ENCODE assay signal across 19 cellular contexts in the genomic region with DNA sequence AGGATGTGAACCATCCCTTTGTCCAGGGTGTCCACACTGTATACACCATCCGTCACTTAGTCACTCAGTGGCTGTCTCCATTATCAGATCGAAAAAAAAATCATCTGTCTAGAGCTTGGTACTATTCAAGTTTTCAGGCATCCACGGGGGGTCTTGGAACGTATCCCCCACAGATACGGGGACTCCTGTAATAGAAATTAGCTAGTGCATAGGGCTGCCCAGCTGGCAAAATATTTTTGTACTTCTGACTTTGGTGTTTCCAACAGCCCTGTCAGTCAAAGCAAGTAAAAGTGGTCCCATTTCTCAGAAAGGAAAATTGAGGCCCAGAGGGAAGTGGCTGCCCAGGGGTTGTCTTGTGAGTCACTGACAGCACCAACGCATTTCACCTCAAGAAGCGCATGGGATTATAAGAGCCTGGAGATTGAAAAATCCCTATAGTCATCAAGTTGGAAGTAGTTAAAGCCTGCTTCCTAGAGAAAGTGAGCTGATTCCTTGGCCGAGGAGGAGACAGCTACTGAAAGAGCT. TPM values are rescaled to one million over a fixed set of nuclear protein-coding genes. Genes with fewer than 3 reads are reported as not detected.
A peak's percentile ranks its signal among the peaks of the same experiment; 100 is the strongest.
DNase-seq lines count a peak whose midpoint lies in the region; ATAC-seq, FAIRE-seq and TF ChIP-seq lines count a peak whose summit lies in the region.
"Had no signal": no experiment of that assay in that cellular context is flagged by ENCODE, and none has a peak within 500 bp of the region (broad histone marks: within the 10 kb centered on the region; RNA-seq: fewer than 3 reads in every experiment).

No MANE protein-coding gene starts in this region.

- no peak for TF ChIP-seq RAD21 in K562 (CRISPR knock-in tag; conservative IDR thresholded peaks at IDR 0.05 in 1 of 2, IDR thresholded peaks at IDR 0.05 in 1 of 2)

- DNase-seq in right atrium auricular region (ENCODE audit: low spot score) (no peak), Right ventricle myocardium inferior (ENCODE audit: missing footprints) (no peak), K562 (ENCODE audit: extremely low read depth in 1 of 4, low spot score in 3 of 4) (no peak), type B pancreatic cell (ENCODE audit: extremely low spot score, unreplicated experiment) (no peak), pons (ENCODE audit: low spot score) (no peak), D721Med (ENCODE audit: insufficient read length, low spot score) (no peak)
- DNase-seq: activated CD4-positive, CD25-positive, alpha-beta regulatory T cell; amniotic stem cell; colonic mucosa; Karpas-422; spleen had no signal

- peaks cover 8% of the 10 kb centered on the region; the same call in 1 of the 2 replicates for H4K20me1 ChIP-seq in K562 (replicated peaks; ENCODE audit: control insufficient read depth, insufficient read depth, low read length)

- intact Hi-C loops in Right ventricle myocardium inferior (cut with DNase I), result loop anchor here (10.0 kb wide), 1 partner anchor 262 kb away; no protein-coding TSS in a partner anchor
- intact Hi-C loops in K562 (cut with micrococcal nuclease), result loop anchor here (2.0 kb wide), 1 partner anchor 54 kb away; a partner anchor contains a TSS

- H3K4me3 ChIP-seq in right atrium auricular region (no peak overlapping the region), K562 (no peak overlapping the region), mucosa of stomach (ENCODE audit: low read length) (no peak overlapping the region)
- H3K4me3 ChIP-seq: colonic mucosa, GM12878, spleen had no signal

- in situ Hi-C loops in K562 (cut with MboI), result no loop called here

- POLR2A ChIA-PET in K562 (lab: Yijun Ruan, JAX), result interaction anchor here (0.6 to 2.9 kb wide), 9 partner anchors 8 to 511 kb away, joined by 3 to 13 read pairs (median 3); a partner anchor contains a TSS

- H3K9me3 Mint-ChIP-seq in type B pancreatic cell, result no peaks in the 10 kb centered on the region
- H3K9me3 Mint-ChIP-seq: activated T-helper 17 cell treated with anti-CD3 and anti-CD28 coated beads, Interleukin-2, amount 50 U/mL, for 72 hours; stimulated activated effector memory CD8-positive, alpha-beta T cell treated with anti-CD3 and anti-CD28 coated beads, Interleukin-12 subunit alpha, Interleukin-12 subunit beta, amount 100 ng/mL, for 72 hours had no signal

- peak overlapping the region; percentile 48; the same call in 1 of the 2 replicates for H2AFZ ChIP-seq in K562 (ENCODE audit: low read depth, low read length)

- H3K79me2 ChIP-seq in K562 (ENCODE audit: control insufficient read depth, insufficient read depth, low read length), result no peaks in the 10 kb centered on the region

- TF ChIP-seq POLR2A in K562 (conservative IDR thresholded peaks at IDR 0.05), result no peak

- H3K9ac ChIP-seq in K562 (ENCODE audit: insufficient read depth in 1 of 2, low read depth in 2 of 2, low read length in 2 of 2) (peak overlapping the region in 1 of 2 experiments; percentile 69; a peak in 3 of 4 replicates), mucosa of stomach (ENCODE audit: low read length) (peak overlapping the region; percentile 2)

- no peaks in the 10 kb centered on the region for H3K36me3 Mint-ChIP-seq in type B pancreatic cell
- H3K36me3 Mint-ChIP-seq: stimulated activated effector memory CD8-positive, alpha-beta T cell treated with anti-CD3 and anti-CD28 coated beads, Interleukin-12 subunit alpha, Interleukin-12 subunit beta, amount 100 ng/mL, for 72 hours had no signal

- ATAC-seq in Right ventricle myocardium inferior (no peak), K562 (peak; percentile 4; the same call in 2 of the 3 replicates), GM19395 (IDR thresholded peaks at IDR 0.05; ENCODE audit: unreplicated experiment) (no peak)
- ATAC-seq: activated T-helper 17 cell treated with anti-CD3 and anti-CD28 coated beads, Interleukin-2, amount 50 U/mL, for 72 hours; GM12878; stimulated activated effector memory CD8-positive, alpha-beta T cell treated with anti-CD3 and anti-CD28 coated beads, Interleukin-12 subunit alpha, Interleukin-12 subunit beta, amount 100 ng/mL, for 72 hours had no signal

- H3K4me1 Mint-ChIP-seq in type B pancreatic cell (ENCODE audit: unreplicated experiment), result peaks cover 60% of the 10 kb centered on the region
- H3K4me1 Mint-ChIP-seq: activated T-helper 17 cell treated with anti-CD3 and anti-CD28 coated beads, Interleukin-2, amount 50 U/mL, for 72 hours; stimulated activated effector memory CD8-positive, alpha-beta T cell treated with anti-CD3 and anti-CD28 coated beads, Interleukin-12 subunit alpha, Interleukin-12 subunit beta, amount 100 ng/mL, for 72 hours had no signal

- H3K27me3 Mint-ChIP-seq in type B pancreatic cell, result no peaks in the 10 kb centered on the region
- H3K27me3 Mint-ChIP-seq: activated T-helper 17 cell treated with anti-CD3 and anti-CD28 coated beads, Interleukin-2, amount 50 U/mL, for 72 hours had no signal

- no peaks in the 10 kb centered on the region for H3K9me1 ChIP-seq in K562 (ENCODE audit: control insufficient read depth, insufficient read depth, low read length)

- H3K27me3 ChIP-seq in right atrium auricular region, result no peaks in the 10 kb centered on the region
- no peaks in the 10 kb centered on the region; a peak in 1 of 5 replicates for H3K27me3 ChIP-seq in K562 (ENCODE audit: control insufficient read depth in 2 of 2, insufficient read depth in 2 of 2, low read length in 2 of 2)
- no peaks in the 10 kb centered on the region for H3K27me3 ChIP-seq in mucosa of stomach (ENCODE audit: control insufficient read depth, insufficient read depth, low read length)
- H3K27me3 ChIP-seq: colonic mucosa had no signal

- H3K27ac Mint-ChIP-seq in type B pancreatic cell, result peak overlapping the region; percentile 16
- H3K27ac Mint-ChIP-seq: activated T-helper 17 cell treated with anti-CD3 and anti-CD28 coated beads, Interleukin-2, amount 50 U/mL, for 72 hours; stimulated activated effector memory CD8-positive, alpha-beta T cell treated with anti-CD3 and anti-CD28 coated beads, Interleukin-12 subunit alpha, Interleukin-12 subunit beta, amount 100 ng/mL, for 72 hours had no signal

- H3K4me3 Mint-ChIP-seq in type B pancreatic cell, result no peak overlapping the region
- H3K4me3 Mint-ChIP-seq: activated T-helper 17 cell treated with anti-CD3 and anti-CD28 coated beads, Interleukin-2, amount 50 U/mL, for 72 hours; stimulated activated effector memory CD8-positive, alpha-beta T cell treated with anti-CD3 and anti-CD28 coated beads, Interleukin-12 subunit alpha, Interleukin-12 subunit beta, amount 100 ng/mL, for 72 hours had no signal

- peak overlapping the region; percentile 21 to 83 for H3K27ac ChIP-seq in right atrium auricular region
- peak overlapping the region; percentile 67; the same call in 2 of the 3 replicates for H3K27ac ChIP-seq in K562 (ENCODE audit: extremely low read depth, low read depth, low read length)
- H3K27ac ChIP-seq: colonic mucosa had no signal

- no peak overlapping the region; the same call in 1 of the 2 replicates for H3K4me2 ChIP-seq in K562 (ENCODE audit: insufficient read depth, low read length)

- no peak for TF ChIP-seq EP300 in K562 (IDR thresholded peaks at IDR 0.05; ENCODE audit: low read length)

- H3K4me1 ChIP-seq in right atrium auricular region, result peaks cover 0 to 85% of the 10 kb centered on the region in 2 donors
- H3K4me1 ChIP-seq in K562 (replicated peaks in 1 of 2; ENCODE audit: control insufficient read depth in 2 of 2, insufficient read depth in 2 of 2, low read length in 2 of 2), result peaks cover 34 to 58% of the 10 kb centered on the region in 2 experiments
- peaks cover 37% of the 10 kb centered on the region for H3K4me1 ChIP-seq in mucosa of stomach (ENCODE audit: control insufficient read depth, insufficient read depth, low read length)
- H3K4me1 ChIP-seq: colonic mucosa had no signal

- FAIRE-seq in K562 (lab: Jason Lieb, UNC), result no peak
- no peak for FAIRE-seq in D721Med (lab: Jason Lieb, UNC)
- FAIRE-seq: GM12878, kidney, urothelium cell line had no signal

- no peak for TF ChIP-seq CTCF in right atrium auricular region (IDR thresholded peaks at IDR 0.05)
- TF ChIP-seq CTCF in K562 (IDR thresholded peaks at IDR 0.05 in 2 of 3, conservative IDR thresholded peaks at IDR 0.05 in 1 of 3; ENCODE audit: insufficient read depth in 2 of 3, low read depth in 1 of 3, low read length in 3 of 3), result no peak
- TF ChIP-seq CTCF in type B pancreatic cell (conservative IDR thresholded peaks at IDR 0.05), result no peak
- no peak for TF ChIP-seq CTCF in D721Med (IDR thresholded peaks at IDR 0.05; ENCODE audit: insufficient read depth, missing control alignments)

- H3K36me3 ChIP-seq in right atrium auricular region (no peaks in the 10 kb centered on the region), K562 (ENCODE audit: control insufficient read depth, insufficient read depth, low read length) (no peaks in the 10 kb centered on the region), mucosa of stomach (ENCODE audit: control insufficient read depth, insufficient read depth, low read length) (no peaks in the 10 kb centered on the region)
- H3K36me3 ChIP-seq: colonic mucosa, spleen had no signal

- no peaks in the 10 kb centered on the region for H3K9me3 ChIP-seq in right atrium auricular region
- no peaks in the 10 kb centered on the region for H3K9me3 ChIP-seq in K562 (replicated peaks; ENCODE audit: control insufficient read depth, insufficient read depth, low read depth, low read length)
- H3K9me3 ChIP-seq in mucosa of stomach (ENCODE audit: control insufficient read depth, low read length), result no peaks in the 10 kb centered on the region
- H3K9me3 ChIP-seq: colonic mucosa, spleen had no signal

- 42% methylated on average over 8 of the region's 8 CpGs for WGBS in K562 (ENCODE audit: insufficient coverage, low coverage, missing lambda C conversion rate)

- CTCF ChIA-PET in K562 (lab: Yijun Ruan, JAX; ENCODE audit: low intra/inter-chr PET ratio), result interaction anchor here (0.7 to 1.3 kb wide), 2 partner anchors 217 to 341 kb away, joined by 3 to 4 read pairs; no protein-coding TSS in a partner anchor

- no TSS peak for BruUV-seq in K562 (replicated peaks; lab: Mats Ljungman, UMichigan)

RNA-seq across cellular contexts. Expression of a gene that starts 52.1 kb away (rescaled TPM):
- 1 to 10 TPM; 1.8 to 2.9 TPM for total RNA-seq in right atrium auricular region
- total RNA-seq in Right ventricle myocardium inferior, result 1.8 TPM
- total RNA-seq in K562 (2011; cell fraction: chromatin; rRNA removed; ENCODE audit: low replicate concordance), result 5.7 and 14.0 TPM in 2 replicates
- 13.4 and 15.0 TPM in 2 replicates for total RNA-seq in K562 (2011; cell fraction: nucleolus; rRNA removed)
- 11.0 and 15.7 TPM in 2 replicates for total RNA-seq in K562 (2011; cell fraction: nucleoplasm; rRNA removed)
- 2.1 and 4.5 TPM in 2 replicates for total RNA-seq in K562 (2014; rRNA removed)
- 2.8 TPM in 2 replicates for total RNA-seq in K562 (2014; rRNA removed; fragmentation: Illumina TruSeq; extraction: Trizol)
- 3.2 and 3.6 TPM in 2 replicates for total RNA-seq in K562 (2015; rRNA removed; fragmentation: Illumina TruSeq; extraction: Trizol)
- 8.2 and 8.5 TPM in 2 replicates for total RNA-seq in K562 (2021)
- 4.1 and 7.1 TPM in 2 replicates for polyA plus RNA-seq in K562 (2011; rRNA removed)
- 7.9 and 15.0 TPM in 2 replicates for polyA plus RNA-seq in K562 (2011; cell fraction: cytosol; rRNA removed)
- polyA plus RNA-seq in K562 (2011; cell fraction: nucleus; rRNA removed), result 5.0 and 7.3 TPM in 2 replicates
- polyA plus RNA-seq in K562 (2012), result 8.2 and 10.4 TPM in 2 replicates
- 10.5 and 10.7 TPM in 2 replicates for polyA plus RNA-seq in K562 (2014; fragmentation: Illumina TruSeq; extraction: Trizol)
- 10 to 100 TPM in 1 of 2 experiments, 1 to 10 TPM in 1; 6.3 to 10.3 TPM for polyA plus RNA-seq in K562 (2014; fragmentation: Nextera tagmentation; extraction: Ambion mirVana)
- 4.5 and 4.6 TPM in 2 replicates for polyA plus RNA-seq in K562 (2014; rRNA removed)
- 5.9 and 6.1 TPM in 2 replicates for polyA minus RNA-seq in K562 (2011; rRNA and poly(A)+ RNA removed)
- 6.7 and 9.5 TPM in 2 replicates for polyA minus RNA-seq in K562 (2011; cell fraction: cytosol; rRNA and poly(A)+ RNA removed)
- 5.0 and 5.7 TPM in 2 replicates for polyA minus RNA-seq in K562 (2011; cell fraction: nucleus; rRNA and poly(A)+ RNA removed)
- total RNA-seq in type B pancreatic cell (ENCODE audit: low replicate concordance), result 8.8 and 11.1 TPM in 2 replicates

RNA-seq across cellular contexts. Expression of a gene that starts 54.6 kb away (rescaled TPM):
- total RNA-seq in right atrium auricular region (10 to 100 TPM; 10.9 to 29.2 TPM), Right ventricle myocardium inferior (13.1 TPM), K562 (2014; rRNA removed) (5.0 and 6.5 TPM in 2 replicates), K562 (2014; rRNA removed; fragmentation: Illumina TruSeq; extraction: Trizol) (1.7 and 2.1 TPM in 2 replicates), K562 (2015; rRNA removed; fragmentation: Illumina TruSeq; extraction: Trizol) (2.0 and 2.5 TPM in 2 replicates), K562 (2021) (7.6 and 8.4 TPM in 2 replicates), type B pancreatic cell (ENCODE audit: low replicate concordance) (16.3 and 22.4 TPM in 2 replicates)
- 1.5 and 4.5 TPM in 2 replicates for total RNA-seq in K562 (2011; cell fraction: chromatin; rRNA removed; ENCODE audit: low replicate concordance)
- total RNA-seq in K562 (2011; cell fraction: nucleolus; rRNA removed), result 3.7 and 5.2 TPM in 2 replicates
- total RNA-seq in K562 (2011; cell fraction: nucleoplasm; rRNA removed), result 3.3 and 3.7 TPM in 2 replicates
- polyA plus RNA-seq in K562 (2011; rRNA removed) (1.1 and 1.9 TPM in 2 replicates), K562 (2014; fragmentation: Illumina TruSeq; extraction: Trizol) (5.4 and 7.2 TPM in 2 replicates), K562 (2014; fragmentation: Nextera tagmentation; extraction: Ambion mirVana) (under 1 TPM; 0.10 to 0.11 TPM), K562 (2014; rRNA removed) (5.7 TPM in 2 replicates)
- polyA plus RNA-seq in K562 (2011; cell fraction: cytosol; rRNA removed), result 1.7 and 2.5 TPM in 2 replicates
- polyA plus RNA-seq in K562 (2011; cell fraction: nucleus; rRNA removed), result 4.6 and 5.8 TPM in 2 replicates
- 7.0 and 71.7 TPM in 2 replicates for polyA plus RNA-seq in K562 (2012)
- polyA minus RNA-seq in K562 (2011; rRNA and poly(A)+ RNA removed), result 0.57 and 0.95 TPM in 2 replicates
- polyA minus RNA-seq in K562 (2011; cell fraction: cytosol; rRNA and poly(A)+ RNA removed), result 1.2 and 1.5 TPM in 2 replicates
- polyA minus RNA-seq in K562 (2011; cell fraction: nucleus; rRNA and poly(A)+ RNA removed), result 1.1 and 1.3 TPM in 2 replicates
- total RNA-seq: T-helper 1 cell treated with Interleukin-12 subunit alpha and Interleukin-12 subunit beta and Interleukin-4 antibody, amounts not matched to agents 30 ng/mL and 1 ng/mL, for 36 hours had no signal
